ENCODE assay signal across 1 cellular context in genomic region chr22:29195964-29196666, GRCh38.
TF ChIP-seq lines count a peak whose summit lies in the region.

No MANE protein-coding gene starts in this region.

TF ChIP-seq in IMR-90, 13 proteins besides CTCF, POLR2A, EP300 and RAD21 (continued from another document):
- TF ChIP-seq RCOR1 (IDR thresholded peaks at IDR 0.05; ENCODE audit: insufficient replicate concordance, low read length) (no peak), FOS (IDR thresholded peaks at IDR 0.05; ENCODE audit: low read depth, low read length) (no peak), MAZ (IDR thresholded peaks at IDR 0.05; ENCODE audit: borderline replicate concordance, low read depth, low read length) (no peak), MXI1 (IDR thresholded peaks at IDR 0.05; ENCODE audit: borderline replicate concordance, low read depth, low read length) (no peak), ELK1 (IDR thresholded peaks at IDR 0.05; ENCODE audit: borderline replicate concordance, low read depth, low read length) (no peak), CEBPB (IDR thresholded peaks at IDR 0.05; ENCODE audit: low read depth, low read length) (no peak), MAFK (IDR thresholded peaks at IDR 0.05; ENCODE audit: low read depth, low read length) (no peak), CHD1 (IDR thresholded peaks at IDR 0.05; ENCODE audit: low read depth, low read length) (no peak), BHLHE40 (IDR thresholded peaks at IDR 0.05; ENCODE audit: low read depth, low read length) (no peak)
